In the genomic region with DNA sequence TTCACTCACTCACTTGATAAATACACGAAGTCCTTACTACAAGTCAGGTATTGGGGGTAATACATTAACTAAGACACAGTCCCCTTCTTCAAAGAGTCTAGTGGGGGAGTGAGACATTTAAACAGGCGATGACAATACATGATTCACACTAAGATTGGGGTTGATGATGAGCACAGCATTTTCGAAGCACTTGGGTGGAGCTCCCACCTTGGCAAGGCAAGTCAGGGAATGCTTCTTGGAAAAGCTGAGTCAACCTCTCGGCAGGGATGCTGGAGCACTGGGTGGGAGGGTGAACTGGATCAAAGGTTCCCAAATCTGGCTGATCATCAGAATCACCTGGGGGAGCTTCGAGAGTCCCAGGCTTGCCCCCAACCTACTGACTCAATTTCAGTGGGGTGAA, we compare ENCODE assay signal across 15 cellular contexts. TPM values are rescaled to one million over a fixed set of nuclear protein-coding genes. Genes with fewer than 3 reads are reported as not detected.
DNase-seq lines count a peak whose midpoint lies in the region; ATAC-seq and TF ChIP-seq lines count a peak whose summit lies in the region.
"Had no signal": no experiment of that assay in that cellular context is flagged by ENCODE, and none has a peak within 500 bp of the region (broad histone marks: within the 10 kb centered on the region; RNA-seq: fewer than 3 reads in every experiment).

No MANE protein-coding gene starts in this region.

- no peaks in the 10 kb centered on the region for H3K27me3 ChIP-seq in RWPE2 (ENCODE audit: insufficient read depth, poor library complexity, severe bottlenecking)
- H3K27me3 ChIP-seq in sigmoid colon, result no peaks in the 10 kb centered on the region
- H3K27me3 ChIP-seq: stomach had no signal

- H3K27ac ChIP-seq in RWPE2 (ENCODE audit: poor library complexity, severe bottlenecking) (no peak overlapping the region), sigmoid colon (no peak overlapping the region)
- H3K27ac ChIP-seq: HL-60, stomach, VCaP had no signal

- ATAC-seq in RWPE2 (ENCODE audit: low read depth), result peak; percentile 93
- ATAC-seq in GM19324 (IDR thresholded peaks at IDR 0.05; ENCODE audit: low FRiP score, unreplicated experiment), result no peak

- DNase-seq in H4 (ENCODE audit: low spot score) (peak; percentile 28), RWPE2 (ENCODE audit: low spot score) (peak; percentile 34), fibroblast of gingiva (ENCODE audit: low read depth) (peak; percentile 47), sigmoid colon (peak; percentile 67), cerebellum (ENCODE audit: low spot score) (no peak), mesenteric fat pad (ENCODE audit: low spot score) (no peak), C1 segment of cervical spinal cord (lab: John Stamatoyannopoulos, UW) (no peak)
- DNase-seq: CD4-positive, alpha-beta memory T cell; NCI-H1048; NCI-H510A treated with DMSO at 0.1 percent for 48 hours; Right ventricle myocardium superior; stomach had no signal

- H3K4me3 ChIP-seq in RWPE2 (ENCODE audit: severe bottlenecking) (no peak overlapping the region), sigmoid colon (no peak overlapping the region)
- H3K4me3 ChIP-seq: stomach had no signal

- no peak for TF ChIP-seq POLR2A in sigmoid colon (IDR thresholded peaks at IDR 0.05)

- WGBS in sigmoid colon, 2 donors, result 83 to 84% methylated on average over 5 of the region's 5 CpGs

- no peak for TF ChIP-seq EP300 in sigmoid colon (IDR thresholded peaks at IDR 0.05)

- no peak for TF ChIP-seq CTCF in RWPE2 (IDR thresholded peaks at IDR 0.05; ENCODE audit: poor library complexity, severe bottlenecking)
- TF ChIP-seq CTCF in sigmoid colon (IDR thresholded peaks at IDR 0.05), result no peak

- H3K4me1 ChIP-seq in RWPE2 (ENCODE audit: insufficient read depth, poor library complexity, severe bottlenecking) (peaks cover 16% of the 10 kb centered on the region), sigmoid colon (peaks cover 0 to 9% (median 0%) of the 10 kb centered on the region in 4 donors)
- H3K4me1 ChIP-seq: stomach had no signal

- H3K9me3 ChIP-seq in RWPE2 (ENCODE audit: severe bottlenecking) (no peaks in the 10 kb centered on the region), sigmoid colon (no peaks in the 10 kb centered on the region)
- H3K9me3 ChIP-seq: stomach had no signal

- intact Hi-C loops in sigmoid colon (cut with DNase I), result no loop called here

- H3K36me3 ChIP-seq in RWPE2 (ENCODE audit: low read depth) (no peaks in the 10 kb centered on the region), sigmoid colon (no peaks in the 10 kb centered on the region)
- H3K36me3 ChIP-seq: stomach had no signal

RNA-seq across cellular contexts. Expression of a gene that starts 57.9 kb away (rescaled TPM):
- 89.4 and 98.0 TPM in 2 replicates for total RNA-seq in H4 (2014; rRNA removed; shearing (Covaris generic))
- total RNA-seq in sigmoid colon (100 to 1,000 TPM in 3 of 4 donors, 10 to 100 TPM in 1; 92.2 to 197 (median 116) TPM), cerebellum (78.0 TPM), mesenteric fat pad (51.9 TPM)
- 10 to 100 TPM in 2 of 3 donors, 1 to 10 TPM in 1; 9.6 to 17.1 (median 15.0) TPM for polyA plus RNA-seq in sigmoid colon
- polyA plus RNA-seq: CD4-positive, alpha-beta memory T cell had no signal

Comparison
In these comparisons a context has a peak if more than half of its experiments do, and no peak if none do; other contexts are left out.
1. DNase-seq: peak in H4 (single experiment), RWPE2 (single experiment), fibroblast of gingiva (single experiment) and sigmoid colon (single experiment); none in cerebellum (single experiment), mesenteric fat pad (single experiment) and C1 segment of cervical spinal cord (0 of 14).